Comparison of ENCODE assay signal across 8 cellular contexts in genomic region chr11:67482736-67483497, GRCh38. TPM values are rescaled to one million over a fixed set of nuclear protein-coding genes. Genes with fewer than 3 reads are reported as not detected.
DNase-seq lines count a peak whose midpoint lies in the region; ATAC-seq and TF ChIP-seq lines count a peak whose summit lies in the region.

Gene AIP (plus strand): TSS chr11:67483026. CDS start chr11:67483159, 133 bp downstream.

- peak; percentile 43 to 63 for TF ChIP-seq POLR2A in uterus (IDR thresholded peaks at IDR 0.05)

- no peaks in the 10 kb centered on the region for H3K9me3 ChIP-seq in right atrium auricular region
- no peaks in the 10 kb centered on the region for H3K9me3 ChIP-seq in uterus

- DNase-seq in NCI-H187 treated with DMSO at 0.1 percent for 48 hours (lab: John Stamatoyannopoulos, UW) = peak; percentile 86
- DNase-seq in anterior cingulate cortex (lab: John Stamatoyannopoulos, UW) = peak; percentile 89 to 100 (median 97)
- peak; percentile 97 for DNase-seq in right atrium auricular region (ENCODE audit: low spot score)
- DNase-seq in pulmonary artery endothelial cell (ENCODE audit: low read depth, low spot score) = peak; percentile 87
- DNase-seq in uterus = peak; percentile 97 to 98

- no peak for TF ChIP-seq CTCF in right atrium auricular region (IDR thresholded peaks at IDR 0.05)
- peak in 2 of 4 experiments; percentile 19 to 43 for TF ChIP-seq CTCF in uterus (IDR thresholded peaks at IDR 0.05)

- H3K36me3 ChIP-seq in right atrium auricular region (peaks cover 13% of the 10 kb centered on the region), uterus (no peaks in the 10 kb centered on the region)

- ATAC-seq in GM18499 (IDR thresholded peaks at IDR 0.05; ENCODE audit: insufficient read depth, unreplicated experiment) (peak; percentile 47), HG02943 (IDR thresholded peaks at IDR 0.05; ENCODE audit: low read depth, unreplicated experiment) (peak; percentile 72)

- peak within 1 kb of the TSS; percentile 52 to 60 for H3K4me3 ChIP-seq in right atrium auricular region
- peak within 1 kb of the TSS; percentile 48 to 65 for H3K4me3 ChIP-seq in uterus

- H3K27ac ChIP-seq in right atrium auricular region (peak within 1 kb of the TSS; percentile 85 to 86), uterus (peak within 1 kb of the TSS; percentile 86 to 94)

- H3K27me3 ChIP-seq in right atrium auricular region (no peaks in the 10 kb centered on the region), uterus (no peaks in the 10 kb centered on the region)

- intact Hi-C loops in T-helper 2 cell treated with Interferon-gamma antibody and Interleukin-4, amounts not matched to agents 100 ng/mL and 5 ng/mL, for 36 hours (cut with micrococcal nuclease) = loop anchor here (1.0 kb wide), 2 partner anchors 55 to 130 kb away; partner anchors contain the start of genes POLD4 and RPS6KB2
- intact Hi-C loops in uterus (cut with DNase I; ENCODE audit: low total_unique reads) = no loop called here

- H3K4me1 ChIP-seq in right atrium auricular region (peaks cover 0 to 34% of the 10 kb centered on the region in 2 donors), uterus (peaks cover 0 to 5% of the 10 kb centered on the region in 2 donors)

RNA-seq across cellular contexts. Expression of gene AIP, which starts in this region (rescaled TPM):
- total RNA-seq in T-helper 2 cell treated with Interferon-gamma antibody and Interleukin-4, amounts not matched to agents 100 ng/mL and 5 ng/mL, for 36 hours = 150 and 157 TPM in 2 replicates
- total RNA-seq in right atrium auricular region = 10 to 100 TPM; 49.2 to 78.0 TPM
- total RNA-seq in pulmonary artery endothelial cell = 77.2 and 91.2 TPM in 2 replicates
- 100 to 1,000 TPM in 1 of 4 donors, 10 to 100 TPM in 3; 52.9 to 131 (median 85.5) TPM for total RNA-seq in uterus

Comparison
In these comparisons a context has a peak if more than half of its experiments do, and no peak if none do; other contexts are left out.
1. Peak in every context shown above with its lines: DNase-seq, ATAC-seq, H3K4me3 ChIP-seq and H3K27ac ChIP-seq.